ENCODE assay signal across 1 cellular context in genomic region chr12:40253936-40254335, GRCh38.
TF ChIP-seq lines count a peak whose summit lies in the region.

No MANE protein-coding gene starts in this region.

TF ChIP-seq in IMR-90, 13 proteins besides CTCF, POLR2A, EP300 and RAD21 (continued from another document):
- TF ChIP-seq ELK1 (IDR thresholded peaks at IDR 0.05; ENCODE audit: borderline replicate concordance, low read depth, low read length) (no peak), MXI1 (IDR thresholded peaks at IDR 0.05; ENCODE audit: borderline replicate concordance, low read depth, low read length) (no peak), SMC3 (IDR thresholded peaks at IDR 0.05; ENCODE audit: low read depth, low read length) (no peak), NFE2L2 (IDR thresholded peaks at IDR 0.05; ENCODE audit: low read depth, low read length) (no peak), CEBPB (IDR thresholded peaks at IDR 0.05; ENCODE audit: low read depth, low read length) (no peak), CHD1 (IDR thresholded peaks at IDR 0.05; ENCODE audit: low read depth, low read length) (no peak), RCOR1 (IDR thresholded peaks at IDR 0.05; ENCODE audit: insufficient replicate concordance, low read length) (no peak), MAZ (IDR thresholded peaks at IDR 0.05; ENCODE audit: borderline replicate concordance, low read depth, low read length) (no peak), BHLHE40 (IDR thresholded peaks at IDR 0.05; ENCODE audit: low read depth, low read length) (no peak), USF2 (IDR thresholded peaks at IDR 0.05; ENCODE audit: low read depth, low read length) (no peak)
